ENCODE assay signal across 8 cellular contexts in genomic region chr20:63735859-63736718, GRCh38. TPM values are rescaled to one million over a fixed set of nuclear protein-coding genes. Genes with fewer than 3 reads are reported as not detected.
DNase-seq lines count a peak whose midpoint lies in the region; ATAC-seq and TF ChIP-seq lines count a peak whose summit lies in the region.

LIME1 (plus strand) TSS chr20:63736664; CDS start chr20:63737550, 886 bp downstream.

- 90 to 93% methylated on average over 19 to 31 of the region's 31 CpGs for WGBS in endodermal cell (ENCODE audit: insufficient coverage in 1 of 2, insufficient read length in 1 of 2), 2 experiments

- H3K27ac ChIP-seq in HCT116 (ENCODE audit: low read depth, low read length): peak within 1 kb of the TSS; percentile 84
- H3K27ac ChIP-seq in endodermal cell (ENCODE audit: low read depth, low read length): no peak within 1 kb of the TSS

- no peak for TF ChIP-seq POLR2A in HCT116 (IDR thresholded peaks at IDR 0.05; ENCODE audit: borderline replicate concordance, extremely low read depth, insufficient read depth, insufficient read length)

- BruUV-seq in HCT116 (replicated peaks; lab: Mats Ljungman, UMichigan): no TSS peak

- H2AFZ ChIP-seq in HCT116 (ENCODE audit: low read depth, low read length, poor library complexity, severe bottlenecking): no peak within 1 kb of the TSS

- peak within 1 kb of the TSS; percentile 88 for H3K27ac Mint-ChIP-seq in activated CD4-positive, alpha-beta T cell treated with anti-CD3 and anti-CD28 coated beads, Interleukin-2, amount 10 ng/mL, durations not matched to agents 7 days and 5 days
- no peak within 1 kb of the TSS for H3K27ac Mint-ChIP-seq in endodermal cell

- no peak for TF ChIP-seq CTCF in HCT116 (IDR thresholded peaks at IDR 0.05 in 2 of 3, conservative IDR thresholded peaks at IDR 0.05 in 1 of 3; ENCODE audit: borderline replicate concordance in 1 of 3, insufficient read depth in 1 of 3, low read depth in 2 of 3, low read length in 2 of 3)
- no peak for TF ChIP-seq CTCF in endodermal cell (conservative IDR thresholded peaks at IDR 0.05)

- CTCF ChIA-PET in HCT116 (lab: Charles Lee): interaction anchor here (0.6 to 1.6 kb wide), 2 partner anchors 13 to 198 kb away, joined by 3 read pairs; no protein-coding TSS in a partner anchor
- CTCF ChIA-PET in activated CD4-positive, alpha-beta T cell treated with anti-CD3 and anti-CD28 coated beads, Interleukin-2, amount 10 ng/mL, durations not matched to agents 7 days and 5 days (lab: Charles Lee): interaction anchor here (0.8 to 4.2 kb wide), 11 partner anchors 8 to 321 kb away, joined by 3 to 27 read pairs (median 5); partner anchors contain the start of genes ARFRP1, PTK6 and ZGPAT

- no peaks in the 10 kb centered on the region for H3K9me3 Mint-ChIP-seq in activated CD4-positive, alpha-beta T cell treated with anti-CD3 and anti-CD28 coated beads, Interleukin-2, amount 10 ng/mL, durations not matched to agents 7 days and 5 days
- H3K9me3 Mint-ChIP-seq in endodermal cell: no peaks in the 10 kb centered on the region

- peak within 1 kb of the TSS; percentile 66 for H3K4me2 ChIP-seq in HCT116 (ENCODE audit: low read length)

- H3K9me3 ChIP-seq in HCT116 (ENCODE audit: control insufficient read depth in 1 of 2, insufficient read depth in 1 of 2, low read depth in 1 of 2, low read length in 2 of 2): no peaks in the 10 kb centered on the region
- no peaks in the 10 kb centered on the region for H3K9me3 ChIP-seq in endodermal cell (ENCODE audit: control insufficient read depth, low read length)

- H3K79me2 ChIP-seq in HCT116 (ENCODE audit: insufficient read depth, low read length): peaks cover 32% of the 10 kb centered on the region; the same call in 1 of the 2 replicates

- DNase-seq in HCT116 (ENCODE audit: low read depth, low spot score): no peak
- peak; percentile 90 for DNase-seq in activated CD4-positive, alpha-beta T cell treated with anti-CD3 and anti-CD28 coated beads, Interleukin-2, amount 10 ng/mL, durations not matched to agents 7 days and 5 days
- DNase-seq in endodermal cell: peak; percentile 48
- DNase-seq in stimulated activated CD4-positive, alpha-beta T cell treated with anti-CD3 and anti-CD28 coated beads, Interleukin-2, amount 100 ng/mL, for 4 hours (ENCODE audit: low read depth): peak; percentile 64
- DNase-seq in NCI-H187 (lab: John Stamatoyannopoulos, UW): no peak
- no peak for DNase-seq in GDM1 (lab: John Stamatoyannopoulos, UW)
- DNase-seq in NCI-H69 (lab: John Stamatoyannopoulos, UW): no peak

- peak within 1 kb of the TSS; percentile 42 to 52 for H3K4me3 ChIP-seq in HCT116 (replicated peaks in 1 of 2; ENCODE audit: low read depth in 1 of 2, low read length in 2 of 2)
- H3K4me3 ChIP-seq in endodermal cell (ENCODE audit: low read length): no peak within 1 kb of the TSS

- ATAC-seq in HCT116: peak; percentile 6; the same call in 1 of the 2 replicates
- ATAC-seq in GM21515 (IDR thresholded peaks at IDR 0.05; ENCODE audit: unreplicated experiment): no peak

- peaks cover 30% of the 10 kb centered on the region for H3K36me3 Mint-ChIP-seq in activated CD4-positive, alpha-beta T cell treated with anti-CD3 and anti-CD28 coated beads, Interleukin-2, amount 10 ng/mL, durations not matched to agents 7 days and 5 days (ENCODE audit: low read depth)
- peaks cover 17% of the 10 kb centered on the region for H3K36me3 Mint-ChIP-seq in endodermal cell (ENCODE audit: low read depth)

- POLR2A ChIA-PET in HCT116 (lab: Charles Lee): interaction anchor here (1.0 kb wide), 1 partner anchor 30 kb away, joined by 4 read pairs; no protein-coding TSS in a partner anchor
- POLR2A ChIA-PET in activated CD4-positive, alpha-beta T cell treated with anti-CD3 and anti-CD28 coated beads, Interleukin-2, amount 10 ng/mL, durations not matched to agents 7 days and 5 days (lab: Charles Lee): no interaction called here

- H3K27me3 ChIP-seq in HCT116 (ENCODE audit: insufficient read depth, low read length) (no peaks in the 10 kb centered on the region), endodermal cell (ENCODE audit: control insufficient read depth, insufficient read depth, low read length, poor library complexity, severe bottlenecking) (no peaks in the 10 kb centered on the region)

- H3K4me3 Mint-ChIP-seq in activated CD4-positive, alpha-beta T cell treated with anti-CD3 and anti-CD28 coated beads, Interleukin-2, amount 10 ng/mL, durations not matched to agents 7 days and 5 days: peak within 1 kb of the TSS; percentile 87
- H3K4me3 Mint-ChIP-seq in endodermal cell: no peak within 1 kb of the TSS

- H4K20me1 ChIP-seq in HCT116 (ENCODE audit: insufficient read depth): no peaks in the 10 kb centered on the region

- H3K4me1 Mint-ChIP-seq in activated CD4-positive, alpha-beta T cell treated with anti-CD3 and anti-CD28 coated beads, Interleukin-2, amount 10 ng/mL, durations not matched to agents 7 days and 5 days: peaks cover 28% of the 10 kb centered on the region
- H3K4me1 Mint-ChIP-seq in endodermal cell: no peaks in the 10 kb centered on the region

- intact Hi-C loops in HCT116 (cut with micrococcal nuclease): loop anchor here (10.0 kb wide), 1 partner anchor 129 kb away; the partner anchor contains the start of genes ABHD16B and TPD52L2

- H3K27me3 Mint-ChIP-seq in activated CD4-positive, alpha-beta T cell treated with anti-CD3 and anti-CD28 coated beads, Interleukin-2, amount 10 ng/mL, durations not matched to agents 7 days and 5 days: no peaks in the 10 kb centered on the region
- H3K27me3 Mint-ChIP-seq in endodermal cell (ENCODE audit: insufficient read depth): peaks cover 1% of the 10 kb centered on the region

- no peaks in the 10 kb centered on the region for H3K9me2 ChIP-seq in HCT116 (ENCODE audit: insufficient read depth)

- peak within 1 kb of the TSS; percentile 56 for H3K9ac ChIP-seq in HCT116 (ENCODE audit: low read length)
- H3K9ac ChIP-seq in endodermal cell (ENCODE audit: extremely low read depth, low read length, poor library complexity, severe bottlenecking): no peak within 1 kb of the TSS

- H3K36me3 ChIP-seq in HCT116 (ENCODE audit: control insufficient read depth in 1 of 2, insufficient read depth in 2 of 2, low read length in 2 of 2) (peaks cover 0 to 9% of the 10 kb centered on the region in 2 experiments; a peak in 2 of 4 replicates), endodermal cell (ENCODE audit: control insufficient read depth, insufficient read depth, low read length) (peaks cover 26% of the 10 kb centered on the region)

- no peak for TF ChIP-seq RAD21 in HCT116 (IDR thresholded peaks at IDR 0.05; ENCODE audit: low read depth)

- peaks cover 13 to 40% of the 10 kb centered on the region in 2 experiments; a peak in 3 of 4 replicates for H3K4me1 ChIP-seq in HCT116 (ENCODE audit: control insufficient read depth in 1 of 2, insufficient read depth in 2 of 2, low read length in 2 of 2)
- H3K4me1 ChIP-seq in endodermal cell (ENCODE audit: control insufficient read depth, insufficient read depth, low read length): peaks cover under 1% of the 10 kb centered on the region

- RAD21 ChIA-PET in HCT116 (lab: Charles Lee; ENCODE audit: low non-redundant PET in 1 of 2, low total read pairs in 2 of 2, uncharacterized antibody in 2 of 2, unreplicated experiment in 2 of 2): interaction anchor here (0.6 to 0.7 kb wide), 3 partner anchors 160 to 220 kb away, joined by 3 read pairs; partner anchors contain the start of gene UCKL1 (in 1 of the 2)

TF ChIP-seq in HCT116, 20 proteins besides CTCF, POLR2A, EP300 and RAD21:
- TF ChIP-seq SIN3A (IDR thresholded peaks at IDR 0.05; ENCODE audit: low read depth): 0 out of 2 replicates have a peak, but pooled peaks have one; percentile 27
- TF ChIP-seq MAX (IDR thresholded peaks at IDR 0.05): peak; percentile 89
- TF ChIP-seq SP1 (IDR thresholded peaks at IDR 0.05; ENCODE audit: low read depth): no peak
- no peak for TF ChIP-seq YY1 (IDR thresholded peaks at IDR 0.05; ENCODE audit: extremely low read depth, insufficient replicate concordance, low read depth, low read length)
- no peak for TF ChIP-seq ELF1 (IDR thresholded peaks at IDR 0.05; ENCODE audit: borderline replicate concordance, low read depth)
- TF ChIP-seq EZH2 (IDR thresholded peaks at IDR 0.05): no peak

RNA-seq across cellular contexts. Expression of gene LIME1, which starts in this region (rescaled TPM):
- 27.4 TPM for total RNA-seq in HCT116 (2021; ENCODE audit: unreplicated experiment)
- 20.3 and 24.1 TPM in 2 replicates for polyA plus RNA-seq in HCT116 (2012)
- 100 to 1,000 TPM; 253 to 302 TPM for total RNA-seq in activated CD4-positive, alpha-beta T cell treated with anti-CD3 and anti-CD28 coated beads, Interleukin-2, amount 10 ng/mL, durations not matched to agents 7 days and 5 days
- 10 to 100 TPM in 1 of 2 donors, 1 to 10 TPM in 1; 7.6 to 10.1 TPM for total RNA-seq in endodermal cell
- polyA plus RNA-seq in endodermal cell (2013, experiment 1 of 2): 10.0 TPM
- 9.6 TPM for polyA plus RNA-seq in endodermal cell (2013, experiment 2 of 2)

Comparison
In these comparisons a context has a peak if more than half of its experiments do, and no peak if none do; other contexts are left out.
1. DNase-seq: peak in activated CD4-positive, alpha-beta T cell treated with anti-CD3 and anti-CD28 coated beads, Interleukin-2, amount 10 ng/mL, durations not matched to agents 7 days and 5 days (single experiment), endodermal cell (single experiment) and stimulated activated CD4-positive, alpha-beta T cell treated with anti-CD3 and anti-CD28 coated beads, Interleukin-2, amount 100 ng/mL, for 4 hours (single experiment); none in HCT116 (single experiment), NCI-H187 (0 of 2), GDM1 (single experiment) and NCI-H69 (single experiment).